In genomic region chr13:39565036-39565949, GRCh38 we compare ENCODE assay signal across 9 cellular contexts. TPM values are rescaled to one million over a fixed set of nuclear protein-coding genes. Genes with fewer than 3 reads are reported as not detected.
A peak's percentile ranks its signal among the peaks of the same experiment; 100 is the strongest.
DNase-seq lines count a peak whose midpoint lies in the region; ATAC-seq, FAIRE-seq and TF ChIP-seq lines count a peak whose summit lies in the region.
"Had no signal": no experiment of that assay in that cellular context is flagged by ENCODE, and none has a peak within 500 bp of the region (broad histone marks: within the 10 kb centered on the region; RNA-seq: fewer than 3 reads in every experiment).

No MANE protein-coding gene starts in this region.

- TF ChIP-seq CTCF in astrocyte (IDR thresholded peaks at IDR 0.05; ENCODE audit: insufficient read depth, low read depth, low read length) (no peak), upper lobe of right lung (IDR thresholded peaks at IDR 0.05) (no peak), esophagus squamous epithelium (IDR thresholded peaks at IDR 0.05) (no peak)

- peak overlapping the region; percentile 80 for H3K4me2 ChIP-seq in astrocyte (ENCODE audit: low read length)

- no peak overlapping the region for H2AFZ ChIP-seq in astrocyte (ENCODE audit: low read depth, low read length)

- no peaks in the 10 kb centered on the region for H3K36me3 Mint-ChIP-seq in astrocyte (ENCODE audit: low read depth, unreplicated experiment)

- no peaks in the 10 kb centered on the region for H3K9me3 ChIP-seq in astrocyte (ENCODE audit: insufficient read depth, low read depth, low read length)
- no peaks in the 10 kb centered on the region for H3K9me3 ChIP-seq in iPS-18a (ENCODE audit: control insufficient read depth, low read depth, low read length)
- no peaks in the 10 kb centered on the region for H3K9me3 ChIP-seq in upper lobe of right lung
- H3K9me3 ChIP-seq in esophagus squamous epithelium: no peaks in the 10 kb centered on the region
- H3K9me3 ChIP-seq: ovary had no signal

- no peaks in the 10 kb centered on the region for H3K9me3 Mint-ChIP-seq in astrocyte (ENCODE audit: unreplicated experiment)
- H3K9me3 Mint-ChIP-seq: stimulated activated naive CD8-positive, alpha-beta T cell treated with anti-CD3 and anti-CD28 coated beads, Interleukin-15, Interleukin-2, amounts not matched to agents 100 ng/mL and 50 ng/mL, for 24 hours had no signal

- DNase-seq in HT1080 (ENCODE audit: low read depth): peak; percentile 89
- DNase-seq in astrocyte (ENCODE audit: low read depth): peak; percentile 97
- no peak for DNase-seq in upper lobe of right lung
- DNase-seq in esophagus squamous epithelium (lab: John Stamatoyannopoulos, UW): no peak
- no peak for DNase-seq in NOMO-1 treated with DMSO at 0.1 percent for 48 hours (lab: John Stamatoyannopoulos, UW; ENCODE audit: unreplicated experiment)
- DNase-seq in Kasumi-1 (lab: John Stamatoyannopoulos, UW): no peak

- peak; percentile 59 for ATAC-seq in upper lobe of right lung

- H3K36me3 ChIP-seq in astrocyte (ENCODE audit: insufficient read depth, low read length) (no peaks in the 10 kb centered on the region), iPS-18a (ENCODE audit: control insufficient read depth, low read depth, low read length) (no peaks in the 10 kb centered on the region), upper lobe of right lung (no peaks in the 10 kb centered on the region), esophagus squamous epithelium (no peaks in the 10 kb centered on the region)
- H3K36me3 ChIP-seq: ovary had no signal

- WGBS in esophagus squamous epithelium, 2 donors: 24% methylated on average over 6 of the region's 6 CpGs

- intact Hi-C loops in upper lobe of right lung (cut with DNase I): no loop called here
- intact Hi-C loops in esophagus squamous epithelium (cut with DNase I): no loop called here

- H3K27ac ChIP-seq in astrocyte (ENCODE audit: low read depth, low read length) (peak overlapping the region; percentile 84), iPS-18a (ENCODE audit: low read length) (peak overlapping the region; percentile 80), upper lobe of right lung (no peak overlapping the region), esophagus squamous epithelium (peak overlapping the region in 1 of 4 donors; percentile 10)
- H3K27ac ChIP-seq: ovary had no signal

- H3K27me3 Mint-ChIP-seq in astrocyte (ENCODE audit: low read depth, unreplicated experiment): no peaks in the 10 kb centered on the region

- H3K4me1 Mint-ChIP-seq in astrocyte (ENCODE audit: low read depth, unreplicated experiment): peaks cover 38% of the 10 kb centered on the region

- peaks cover 23% of the 10 kb centered on the region for H3K79me2 ChIP-seq in astrocyte (ENCODE audit: insufficient read depth, low read length)

- H3K4me1 ChIP-seq in astrocyte (ENCODE audit: insufficient read depth, low read length) (peaks cover 27% of the 10 kb centered on the region), iPS-18a (ENCODE audit: control insufficient read depth, low read depth, low read length) (peaks cover 23% of the 10 kb centered on the region), upper lobe of right lung (peaks cover 9% of the 10 kb centered on the region), esophagus squamous epithelium (peaks cover 0 to 18% (median 9%) of the 10 kb centered on the region in 3 donors)

- TF ChIP-seq POLR2A in esophagus squamous epithelium (IDR thresholded peaks at IDR 0.05): no peak

- H3K4me3 Mint-ChIP-seq in astrocyte (ENCODE audit: unreplicated experiment): peak overlapping the region; percentile 61
- H3K4me3 Mint-ChIP-seq: stimulated activated naive CD8-positive, alpha-beta T cell treated with anti-CD3 and anti-CD28 coated beads, Interleukin-15, Interleukin-2, amounts not matched to agents 100 ng/mL and 50 ng/mL, for 24 hours had no signal

- H3K27me3 ChIP-seq in astrocyte (ENCODE audit: insufficient read depth, low read length) (no peaks in the 10 kb centered on the region), iPS-18a (ENCODE audit: control insufficient read depth, insufficient read depth, low read length) (no peaks in the 10 kb centered on the region), upper lobe of right lung (no peaks in the 10 kb centered on the region), esophagus squamous epithelium (no peaks in the 10 kb centered on the region)
- H3K27me3 ChIP-seq: ovary had no signal

- H3K4me3 ChIP-seq in astrocyte (ENCODE audit: insufficient read depth, low read depth, low read length): peak overlapping the region; percentile 43
- H3K4me3 ChIP-seq in iPS-18a (ENCODE audit: low read length): peak overlapping the region; percentile 32
- H3K4me3 ChIP-seq in upper lobe of right lung: no peak overlapping the region
- no peak overlapping the region for H3K4me3 ChIP-seq in esophagus squamous epithelium
- H3K4me3 ChIP-seq: ovary had no signal

- no peaks in the 10 kb centered on the region for H4K20me1 ChIP-seq in astrocyte (ENCODE audit: insufficient read depth, low read length)

- peak overlapping the region; percentile 96 for H3K27ac Mint-ChIP-seq in astrocyte (ENCODE audit: unreplicated experiment)
- H3K27ac Mint-ChIP-seq: stimulated activated naive CD8-positive, alpha-beta T cell treated with anti-CD3 and anti-CD28 coated beads, Interleukin-15, Interleukin-2, amounts not matched to agents 100 ng/mL and 50 ng/mL, for 24 hours had no signal

- FAIRE-seq in astrocyte (lab: Jason Lieb, UNC): peak; percentile 87

- peak overlapping the region; percentile 69 for H3K9ac ChIP-seq in astrocyte (ENCODE audit: low read length)
- peak overlapping the region; percentile 41 for H3K9ac ChIP-seq in iPS-18a (ENCODE audit: low read length)

RNA-seq across cellular contexts. Expression of gene LHFPL6, which starts 37.7 kb away (rescaled TPM):
- total RNA-seq in HT1080 (2014; rRNA removed; shearing (Covaris generic)): 17.8 and 18.4 TPM in 2 replicates
- 17.8 and 19.4 TPM in 2 replicates for polyA plus RNA-seq in HT1080 (2015; cell fraction: cytosol; rRNA removed)
- polyA plus RNA-seq in HT1080 (2015; cell fraction: nucleus; rRNA removed): 7.7 and 8.4 TPM in 2 replicates
- total RNA-seq in astrocyte: 29.5 and 31.4 TPM in 2 replicates
- total RNA-seq in upper lobe of right lung: 80.0 TPM
- total RNA-seq in esophagus squamous epithelium: 10 to 100 TPM in 2 of 4 donors, 1 to 10 TPM in 2; 3.7 to 40.4 (median 8.0) TPM

Comparison
In these comparisons a context has a peak if more than half of its experiments do, and no peak if none do; other contexts are left out.
1. DNase-seq: peak in HT1080 (single experiment) and astrocyte (single experiment); none in upper lobe of right lung (single experiment), esophagus squamous epithelium (single experiment), NOMO-1 treated with DMSO at 0.1 percent for 48 hours (single experiment) and Kasumi-1 (0 of 2).
2. H3K4me3 ChIP-seq: peak in astrocyte (single experiment) and iPS-18a (single experiment); none in upper lobe of right lung (single experiment) and esophagus squamous epithelium (0 of 4).